1 cellular context compared by ENCODE assay signal in genomic region chr9:127683723-127684122, GRCh38.
TF ChIP-seq lines count a peak whose summit lies in the region.

No MANE protein-coding gene starts in this region.

TF ChIP-seq in K562, 482 proteins besides CTCF, POLR2A, EP300 and RAD21:
- TF ChIP-seq CEBPG (CRISPR knock-in tag; IDR thresholded peaks at IDR 0.05) (0 out of 2 replicates have a peak, but pooled peaks have one; percentile 24), CEBPG (tag; conservative IDR thresholded peaks at IDR 0.05 in 1 of 2, IDR thresholded peaks at IDR 0.05 in 1 of 2) (no peak), MTA1 (IDR thresholded peaks at IDR 0.05; ENCODE audit: borderline replicate concordance) (no peak)
